ENCODE assay signal across 13 cellular contexts in the genomic region with DNA sequence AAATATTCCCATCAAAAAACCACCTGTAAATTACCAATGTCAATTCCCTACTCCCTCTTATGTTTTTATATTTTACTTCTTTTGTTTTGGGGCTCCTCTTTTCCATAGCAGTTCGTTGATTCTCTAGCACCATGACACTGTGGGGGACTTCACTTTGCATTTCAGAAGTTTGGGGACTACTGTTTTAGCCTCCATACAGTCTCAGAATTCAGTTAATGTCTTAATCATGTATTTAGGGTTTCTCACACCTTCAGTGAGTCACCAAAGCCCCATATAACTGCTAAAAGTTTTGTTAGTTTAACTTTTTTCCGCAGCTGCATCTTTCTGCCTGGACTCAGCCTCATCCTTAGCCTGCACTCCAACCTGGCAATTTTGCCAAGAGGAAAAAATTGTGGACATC. TPM values are rescaled to one million over a fixed set of nuclear protein-coding genes. Genes with fewer than 3 reads are reported as not detected.
A peak's percentile ranks its signal among the peaks of the same experiment; 100 is the strongest.
DNase-seq lines count a peak whose midpoint lies in the region; ATAC-seq lines count a peak whose summit lies in the region.
"Had no signal": no experiment of that assay in that cellular context is flagged by ENCODE, and none has a peak within 500 bp of the region (broad histone marks: within the 10 kb centered on the region; RNA-seq: fewer than 3 reads in every experiment).

No MANE protein-coding gene starts in this region.

- ATAC-seq in activated naive CD4-positive, alpha-beta T cell treated with anti-CD3 and anti-CD28 coated beads, Interleukin-2, amount 50 U/mL, for 72 hours: peak; percentile 54 to 79
- peak; percentile 12 for ATAC-seq in GM19035 (IDR thresholded peaks at IDR 0.05; ENCODE audit: unreplicated experiment)
- ATAC-seq in GM19328 (IDR thresholded peaks at IDR 0.05; ENCODE audit: unreplicated experiment): no peak

- peaks cover 3 to 4% of the 10 kb centered on the region in 2 donors for H3K9me3 Mint-ChIP-seq in activated naive CD4-positive, alpha-beta T cell treated with anti-CD3 and anti-CD28 coated beads, Interleukin-2, amount 50 U/mL, for 72 hours

- H3K36me3 Mint-ChIP-seq in activated naive CD4-positive, alpha-beta T cell treated with anti-CD3 and anti-CD28 coated beads, Interleukin-2, amount 50 U/mL, for 72 hours: no peaks in the 10 kb centered on the region

- intact Hi-C loops in posterior vena cava (cut with DNase I): no loop called here

- H3K27ac Mint-ChIP-seq in activated naive CD4-positive, alpha-beta T cell treated with anti-CD3 and anti-CD28 coated beads, Interleukin-2, amount 50 U/mL, for 72 hours: peak overlapping the region in 1 of 2 donors; percentile 37

- DNase-seq in activated naive CD4-positive, alpha-beta T cell treated with anti-CD3 and anti-CD28 coated beads, Interleukin-2, amount 50 U/mL, for 72 hours (ENCODE audit: low spot score in 2 of 2): no peak
- no peak for DNase-seq in activated naive CD4-positive, alpha-beta T cell (lab: John Stamatoyannopoulos, UW)
- DNase-seq in OCI-M1 (lab: John Stamatoyannopoulos, UW): peak; percentile 55
- DNase-seq in posterior vena cava (ENCODE audit: low spot score): no peak
- no peak for DNase-seq in NCI-H774 (lab: John Stamatoyannopoulos, UW)
- DNase-seq: C1 segment of cervical spinal cord, HCEC 1CT, KBM-7, NCI-H1105 treated with DMSO at 0.1 percent for 48 hours, NCI-H1694, SHP77 had no signal

RNA-seq across cellular contexts. Expression of gene AIG1, which starts 20.7 kb away (rescaled TPM):
- 10 to 100 TPM; 15.5 to 34.8 TPM for total RNA-seq in activated naive CD4-positive, alpha-beta T cell treated with anti-CD3 and anti-CD28 coated beads, Interleukin-2, amount 50 U/mL, for 72 hours
- 10 to 100 TPM; 25.8 to 32.7 TPM for total RNA-seq in posterior vena cava
